ENCODE assay signal across 8 cellular contexts in genomic region chr17:5191541-5192417, GRCh38. TPM values are rescaled to one million over a fixed set of nuclear protein-coding genes. Genes with fewer than 3 reads are reported as not detected.
DNase-seq lines count a peak whose midpoint lies in the region; ATAC-seq, FAIRE-seq and TF ChIP-seq lines count a peak whose summit lies in the region.

ZNF594 (minus strand) TSS chr17:5191868; CDS start chr17:5184256, 7,612 bp downstream.

- peak in 1 of 2 donors; percentile 70 for TF ChIP-seq POLR2A in thyroid gland (IDR thresholded peaks at IDR 0.05)

- DNase-seq in GM12864 (ENCODE audit: low read depth) (peak; percentile 86), NCI-H1105 (lab: John Stamatoyannopoulos, UW) (peak; percentile 97), SKM-1 treated with dmso at 0.1 percent for 144 hours (lab: John Stamatoyannopoulos, UW; ENCODE audit: unreplicated experiment) (peak; percentile 76), Right ventricle myocardium superior (peak; percentile 98), pancreas (peak; percentile 96 to 99 (median 97)), thyroid gland (peak; percentile 98)
- peak; percentile 98 for DNase-seq in activated naive CD8-positive, alpha-beta T cell treated with anti-CD3 and anti-CD28 coated beads, Interleukin-2, amount 10 ng/mL, durations not matched to agents 7 days and 5 days

- peak; percentile 75 for TF ChIP-seq CTCF in GM12864 (IDR thresholded peaks at IDR 0.05; ENCODE audit: low read depth, low read length, missing control alignments)
- peak; percentile 53 to 76 (median 64) for TF ChIP-seq CTCF in pancreas (IDR thresholded peaks at IDR 0.05)
- peak in 5 of 6 experiments; percentile 22 to 85 (median 69) for TF ChIP-seq CTCF in thyroid gland (IDR thresholded peaks at IDR 0.05)

- FAIRE-seq in pancreas (lab: Jason Lieb, UNC), result no peak

- intact Hi-C loops in Right ventricle myocardium superior (cut with DNase I) (no loop called here), pancreas (cut with DNase I) (no loop called here), thyroid gland (cut with DNase I) (no loop called here)

- H3K4me1 ChIP-seq in pancreas, result peaks cover 3 to 6% (median 4%) of the 10 kb centered on the region in 3 donors
- H3K4me1 ChIP-seq in thyroid gland, result peaks cover 7 to 13% of the 10 kb centered on the region in 2 donors

- POLR2A ChIA-PET in activated naive CD8-positive, alpha-beta T cell treated with anti-CD3 and anti-CD28 coated beads, Interleukin-2, amount 10 ng/mL, durations not matched to agents 7 days and 5 days (lab: Charles Lee), result interaction anchor here (0.5 to 1.3 kb wide), 9 partner anchors 9 to 277 kb away, joined by 3 to 8 read pairs (median 3); partner anchors contain the start of genes C1QBP, DHX33 and RPAIN

- H3K27ac Mint-ChIP-seq in activated naive CD8-positive, alpha-beta T cell treated with anti-CD3 and anti-CD28 coated beads, Interleukin-2, amount 10 ng/mL, durations not matched to agents 7 days and 5 days, result peak within 1 kb of the TSS; percentile 95

- H3K9me3 ChIP-seq in pancreas, result no peaks in the 10 kb centered on the region
- no peaks in the 10 kb centered on the region for H3K9me3 ChIP-seq in thyroid gland

- H3K36me3 Mint-ChIP-seq in activated naive CD8-positive, alpha-beta T cell treated with anti-CD3 and anti-CD28 coated beads, Interleukin-2, amount 10 ng/mL, durations not matched to agents 7 days and 5 days, result peaks cover 36% of the 10 kb centered on the region

- H3K27ac ChIP-seq in pancreas, result peak within 1 kb of the TSS; percentile 19 to 65 (median 37)
- H3K27ac ChIP-seq in thyroid gland, result peak within 1 kb of the TSS in 2 of 3 donors; percentile 18 to 30

- H3K4me3 Mint-ChIP-seq in activated naive CD8-positive, alpha-beta T cell treated with anti-CD3 and anti-CD28 coated beads, Interleukin-2, amount 10 ng/mL, durations not matched to agents 7 days and 5 days, result peak within 1 kb of the TSS; percentile 95

- H3K36me3 ChIP-seq in pancreas (no peaks in the 10 kb centered on the region), thyroid gland (peaks cover 2 to 7% of the 10 kb centered on the region in 2 donors)

- H3K9me3 Mint-ChIP-seq in activated naive CD8-positive, alpha-beta T cell treated with anti-CD3 and anti-CD28 coated beads, Interleukin-2, amount 10 ng/mL, durations not matched to agents 7 days and 5 days, result peaks cover 10% of the 10 kb centered on the region

- no peaks in the 10 kb centered on the region for H3K27me3 ChIP-seq in pancreas
- H3K27me3 ChIP-seq in thyroid gland, result no peaks in the 10 kb centered on the region

- peaks cover 19% of the 10 kb centered on the region for H3K4me1 Mint-ChIP-seq in activated naive CD8-positive, alpha-beta T cell treated with anti-CD3 and anti-CD28 coated beads, Interleukin-2, amount 10 ng/mL, durations not matched to agents 7 days and 5 days

- ATAC-seq in HG02623 (IDR thresholded peaks at IDR 0.05; ENCODE audit: unreplicated experiment) (peak; percentile 95), Right ventricle myocardium superior (ENCODE audit: poor library complexity) (peak; percentile 100), pancreas (peak; percentile 99 to 100 (median 100))
- peak; percentile 99 for ATAC-seq in activated naive CD8-positive, alpha-beta T cell treated with anti-CD3 and anti-CD28 coated beads, Interleukin-2, amount 10 ng/mL, durations not matched to agents 7 days and 5 days (ENCODE audit: low read depth)

- no peaks in the 10 kb centered on the region for H3K27me3 Mint-ChIP-seq in activated naive CD8-positive, alpha-beta T cell treated with anti-CD3 and anti-CD28 coated beads, Interleukin-2, amount 10 ng/mL, durations not matched to agents 7 days and 5 days

- peak within 1 kb of the TSS; percentile 76 for H3K4me3 ChIP-seq in GM12864 (ENCODE audit: low read depth, low read length)
- peak within 1 kb of the TSS; percentile 52 to 95 (median 82) for H3K4me3 ChIP-seq in pancreas
- H3K4me3 ChIP-seq in thyroid gland (replicated peaks in 1 of 3), result peak within 1 kb of the TSS; percentile 44 to 72 (median 50)

- 3% methylated on average over 67 to 82 of the region's 82 CpGs for WGBS in pancreas, 2 donors
- WGBS in thyroid gland, 2 donors, result 5 to 6% methylated on average over 19 to 37 of the region's 82 CpGs

RNA-seq across cellular contexts. Expression of gene ZNF594, which starts in this region (rescaled TPM):
- total RNA-seq in activated naive CD8-positive, alpha-beta T cell treated with anti-CD3 and anti-CD28 coated beads, Interleukin-2, amount 10 ng/mL, durations not matched to agents 7 days and 5 days, result 10 to 100 TPM; 17.2 to 17.5 TPM
- total RNA-seq in Right ventricle myocardium superior (5.2 TPM), pancreas (1 to 10 TPM; 2.5 to 6.9 (median 3.1) TPM), thyroid gland (10 to 100 TPM; 12.9 to 29.0 (median 24.2) TPM)
- polyA plus RNA-seq in pancreas, result 1 to 10 TPM; 2.0 to 2.9 TPM

Comparison
In these comparisons a context has a peak if more than half of its experiments do, and no peak if none do; other contexts are left out.
1. Peak in every context shown above with its lines: DNase-seq, ATAC-seq, H3K4me3 ChIP-seq and H3K27ac ChIP-seq.